Comparison of ENCODE assay signal across 9 cellular contexts in the genomic region with DNA sequence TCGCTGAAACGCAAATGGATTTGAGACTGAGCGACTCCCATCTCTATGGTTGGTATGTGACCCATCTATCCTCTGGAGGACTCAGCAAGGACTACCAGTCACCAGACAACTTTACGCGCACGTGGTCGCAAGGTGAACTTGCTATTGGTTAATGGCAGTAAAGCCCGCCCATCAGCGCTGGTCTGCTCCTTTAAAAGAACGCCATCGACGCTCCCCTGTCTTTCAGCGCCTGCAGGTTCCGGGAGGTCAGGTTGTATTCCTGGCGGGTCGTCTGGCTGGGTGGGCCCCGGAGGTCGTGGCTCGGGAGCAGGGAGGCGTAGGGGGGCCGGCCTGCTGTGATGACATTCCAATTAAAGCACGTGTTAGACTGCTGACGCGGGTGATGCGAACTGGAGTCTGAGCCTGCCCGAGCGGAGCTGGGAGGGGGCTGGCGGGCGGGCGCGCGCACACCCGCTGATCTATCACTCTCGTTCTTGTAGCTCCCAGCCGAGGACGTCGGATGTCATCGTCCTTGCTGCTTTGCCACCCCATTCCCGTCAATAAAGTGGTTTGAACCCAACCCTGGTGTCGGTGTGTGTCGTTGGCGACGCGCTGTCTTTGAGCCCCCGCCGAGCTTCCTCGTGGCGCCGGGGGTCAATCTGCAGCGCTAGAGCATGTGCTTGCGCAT. TPM values are rescaled to one million over a fixed set of nuclear protein-coding genes. Genes with fewer than 3 reads are reported as not detected.
DNase-seq lines count a peak whose midpoint lies in the region; ATAC-seq and TF ChIP-seq lines count a peak whose summit lies in the region.
"Had no signal": no experiment of that assay in that cellular context is flagged by ENCODE, and none has a peak within 500 bp of the region (broad histone marks: within the 10 kb centered on the region; RNA-seq: fewer than 3 reads in every experiment).

No MANE protein-coding gene starts in this region.

- peaks cover 24% of the 10 kb centered on the region for H3K4me1 Mint-ChIP-seq in activated CD4-positive, alpha-beta T cell treated with anti-CD3 and anti-CD28 coated beads for 36 hours

- H3K36me3 ChIP-seq in BLaER1 = peaks cover 29% of the 10 kb centered on the region
- no peaks in the 10 kb centered on the region for H3K36me3 ChIP-seq in colonic mucosa

- no peak for TF ChIP-seq CTCF in colonic mucosa (IDR thresholded peaks at IDR 0.05)

- H3K9ac ChIP-seq in BLaER1 (peak overlapping the region; percentile 99), colonic mucosa (ENCODE audit: low read depth in 2 of 2, low read length in 2 of 2) (peak overlapping the region; percentile 87 to 95)

- no peak overlapping the region for H3K4me3 Mint-ChIP-seq in activated CD4-positive, alpha-beta T cell treated with anti-CD3 and anti-CD28 coated beads for 36 hours
- H3K4me3 Mint-ChIP-seq: dendritic cell treated with granulocyte-macrophage colony-stimulating factor and Interleukin-4, amounts not matched to agents 40 ng/mL and 50 ng/mL, for 4 days had no signal

- H3K27ac ChIP-seq in BLaER1 = peak overlapping the region; percentile 97
- H3K27ac ChIP-seq in colonic mucosa = peak overlapping the region; percentile 91
- H3K27ac ChIP-seq in layer of hippocampus (ENCODE audit: low read depth, low read length) = peak overlapping the region; percentile 95

- ATAC-seq in HG03442 (IDR thresholded peaks at IDR 0.05; ENCODE audit: unreplicated experiment) = peak; percentile 96
- ATAC-seq in activated CD4-positive, alpha-beta T cell treated with anti-CD3 and anti-CD28 coated beads for 36 hours = peak; percentile 96

- CTCF ChIA-PET in activated CD4-positive, alpha-beta T cell treated with anti-CD3 and anti-CD28 coated beads for 36 hours (lab: Charles Lee) = interaction anchor here (0.7 to 7.7 kb wide), 18 partner anchors 9 to 341 kb away, joined by 3 to 78 read pairs (median 4); partner anchors contain the start of genes ERN1 and ICAM2

- no peak overlapping the region for H3K27ac Mint-ChIP-seq in activated CD4-positive, alpha-beta T cell treated with anti-CD3 and anti-CD28 coated beads for 36 hours
- H3K27ac Mint-ChIP-seq: dendritic cell treated with granulocyte-macrophage colony-stimulating factor and Interleukin-4, amounts not matched to agents 40 ng/mL and 50 ng/mL, for 4 days had no signal

- peak overlapping the region; percentile 91 for H3K4me3 ChIP-seq in BLaER1
- peak overlapping the region; percentile 79 for H3K4me3 ChIP-seq in colonic mucosa

- H3K4me1 ChIP-seq in BLaER1 (peaks cover 20% of the 10 kb centered on the region), colonic mucosa (no peaks in the 10 kb centered on the region)

- H3K27me3 ChIP-seq in BLaER1 = no peaks in the 10 kb centered on the region
- H3K27me3 ChIP-seq in colonic mucosa = no peaks in the 10 kb centered on the region
- no peaks in the 10 kb centered on the region for H3K27me3 ChIP-seq in layer of hippocampus (ENCODE audit: control insufficient read depth, insufficient read depth, low read length)

- no peaks in the 10 kb centered on the region for H3K9me3 Mint-ChIP-seq in activated CD4-positive, alpha-beta T cell treated with anti-CD3 and anti-CD28 coated beads for 36 hours (ENCODE audit: low read depth)
- H3K9me3 Mint-ChIP-seq: dendritic cell treated with granulocyte-macrophage colony-stimulating factor and Interleukin-4, amounts not matched to agents 40 ng/mL and 50 ng/mL, for 4 days had no signal

- no peaks in the 10 kb centered on the region for H3K36me3 Mint-ChIP-seq in activated CD4-positive, alpha-beta T cell treated with anti-CD3 and anti-CD28 coated beads for 36 hours (ENCODE audit: low read depth)

- POLR2A ChIA-PET in activated CD4-positive, alpha-beta T cell treated with anti-CD3 and anti-CD28 coated beads for 36 hours (lab: Charles Lee) = interaction anchor here (0.6 to 2.8 kb wide), 25 partner anchors 8 to 1503 kb away, joined by 3 to 24 read pairs (median 4); partner anchors contain the start of genes ERN1, ICAM2 and TEX2

- intact Hi-C loops in activated CD4-positive, alpha-beta T cell treated with anti-CD3 and anti-CD28 coated beads for 36 hours (cut with DNase I, micrococcal nuclease) = loop anchor here (1.0 to 10.0 kb wide), 13 partner anchors 16 to 701 kb away; partner anchors contain the start of genes ERN1 (in 2 of the 2), POLG2 (in 2 of the 2), TEX2 (in 2 of the 2) and CCDC47 (in 1 of the 2)
- intact Hi-C loops in colonic mucosa (cut with DNase I) = no loop called here

- peak; percentile 78 for DNase-seq in GM19240 (ENCODE audit: insufficient read length, low spot score)
- DNase-seq in NCI-H510A treated with DMSO at 0.1 percent for 48 hours (lab: John Stamatoyannopoulos, UW) = peak; percentile 98
- peak; percentile 97 for DNase-seq in activated CD4-positive, alpha-beta T cell treated with anti-CD3 and anti-CD28 coated beads for 36 hours
- peak; percentile 96 for DNase-seq in colonic mucosa
- DNase-seq in stimulated activated CD4-positive, alpha-beta T cell treated with anti-CD3 and anti-CD28 coated beads, Interleukin-1b, Interleukin-23, amount 100 ng/mL, for 24 hours (ENCODE audit: low read depth in 4 of 4, low spot score in 1 of 4) = peak; percentile 86 to 90 (median 90)

- H3K27me3 Mint-ChIP-seq in activated CD4-positive, alpha-beta T cell treated with anti-CD3 and anti-CD28 coated beads for 36 hours = no peaks in the 10 kb centered on the region
- H3K27me3 Mint-ChIP-seq: dendritic cell treated with granulocyte-macrophage colony-stimulating factor and Interleukin-4, amounts not matched to agents 40 ng/mL and 50 ng/mL, for 4 days had no signal

- H3K9me3 ChIP-seq in BLaER1 (no peaks in the 10 kb centered on the region), colonic mucosa (no peaks in the 10 kb centered on the region)

- peak overlapping the region; percentile 92 for H3K4me2 ChIP-seq in BLaER1

- H4K20me1 ChIP-seq in BLaER1 = 0 out of 2 replicates have a peak, but pooled peaks cover 10% of the 10 kb centered on the region

RNA-seq across cellular contexts. Expression of gene ERN1, which starts 15.9 kb away (rescaled TPM):
- total RNA-seq in activated CD4-positive, alpha-beta T cell treated with anti-CD3 and anti-CD28 coated beads for 36 hours = 10 to 100 TPM; 23.7 to 26.8 TPM
- total RNA-seq in colonic mucosa = 10 to 100 TPM; 19.2 to 19.6 TPM

Comparison
In these comparisons a context has a peak if more than half of its experiments do, and no peak if none do; other contexts are left out.
1. Peak in every context shown above with its lines: DNase-seq, ATAC-seq, H3K4me3 ChIP-seq and H3K27ac ChIP-seq.